ENCODE assay signal across 13 cellular contexts in the genomic region with DNA sequence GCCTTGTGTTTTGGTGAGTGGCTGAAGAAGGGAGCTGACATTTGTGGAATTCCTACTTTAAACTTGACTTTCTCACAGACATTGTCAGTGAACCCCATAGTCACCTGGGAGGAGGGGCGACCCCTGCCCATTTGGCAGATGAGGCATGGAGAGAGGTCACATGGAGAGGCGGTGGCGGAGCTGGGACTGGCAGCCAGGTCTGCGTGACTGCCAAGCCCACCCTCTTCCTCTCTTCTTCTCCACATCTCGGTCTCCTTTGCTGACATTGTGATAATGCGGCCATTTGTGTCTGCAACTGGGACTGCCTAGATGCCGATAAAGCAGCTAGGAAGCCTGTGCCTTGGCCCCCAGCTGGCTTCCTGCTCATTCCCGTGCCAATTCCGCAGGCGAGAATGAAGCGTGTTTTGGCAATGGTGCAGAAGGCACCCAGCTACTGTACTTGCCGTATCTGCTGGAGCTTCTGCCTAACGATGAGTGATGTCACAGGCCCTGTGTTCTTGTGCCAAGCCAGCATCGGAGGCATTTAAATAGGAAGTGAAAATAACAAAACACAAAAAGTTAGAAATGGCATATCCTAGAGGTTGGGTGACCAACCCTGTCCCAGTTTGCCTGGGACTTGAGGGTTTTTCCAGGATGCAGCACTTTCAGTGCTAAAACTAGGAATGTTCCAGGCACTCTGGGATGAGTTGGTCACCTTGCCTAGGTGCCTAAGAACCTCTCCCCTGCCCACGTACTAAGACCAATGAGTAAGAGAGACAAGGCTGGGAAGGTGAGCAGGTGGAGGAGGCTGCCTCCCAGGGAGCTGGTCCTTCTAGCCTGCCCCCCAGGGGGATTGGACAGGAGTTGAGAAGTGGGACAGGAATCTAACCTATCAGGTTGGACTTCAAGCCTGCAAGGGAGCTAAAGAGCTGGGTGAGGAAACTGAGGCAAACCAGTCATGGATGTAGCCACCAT. TPM values are rescaled to one million over a fixed set of nuclear protein-coding genes. Genes with fewer than 3 reads are reported as not detected.
DNase-seq lines count a peak whose midpoint lies in the region; ATAC-seq, FAIRE-seq and TF ChIP-seq lines count a peak whose summit lies in the region.
"Had no signal": no experiment of that assay in that cellular context is flagged by ENCODE, and none has a peak within 500 bp of the region (broad histone marks: within the 10 kb centered on the region; RNA-seq: fewer than 3 reads in every experiment).

No MANE protein-coding gene starts in this region.

- H4K20me1 ChIP-seq in endothelial cell of umbilical vein (replicated peaks; ENCODE audit: control insufficient read depth, extremely low read depth, insufficient read depth, low read length): no peaks in the 10 kb centered on the region
- no peaks in the 10 kb centered on the region for H4K20me1 ChIP-seq in GM23338 (replicated peaks; ENCODE audit: insufficient read depth)

- H3F3A ChIP-seq in GM23338 (replicated peaks; ENCODE audit: low read depth): 0 out of 2 replicates have a peak, but pooled peaks cover 3% of the 10 kb centered on the region

- H3K27ac ChIP-seq in endothelial cell of umbilical vein (ENCODE audit: insufficient read depth, low read depth, low read length) (no peak overlapping the region), GM23338 (ENCODE audit: low read depth) (no peak overlapping the region)
- H3K27ac ChIP-seq: gastrocnemius medialis had no signal

- no peaks in the 10 kb centered on the region for H3K9me3 Mint-ChIP-seq in GM23338
- H3K9me3 Mint-ChIP-seq: T-cell had no signal

- ATAC-seq in GM18498 (IDR thresholded peaks at IDR 0.05; ENCODE audit: unreplicated experiment) (peak; percentile 75), GM21529 (IDR thresholded peaks at IDR 0.05; ENCODE audit: unreplicated experiment) (no peak), GM23338 (no peak)
- ATAC-seq: gastrocnemius medialis, HCT116, T-cell had no signal

- H3K27me3 ChIP-seq in endothelial cell of umbilical vein (ENCODE audit: control insufficient read depth in 2 of 2, insufficient read depth in 2 of 2, low read length in 2 of 2) (peaks cover 10 to 12% of the 10 kb centered on the region in 2 experiments), GM23338 (ENCODE audit: insufficient read depth) (no peaks in the 10 kb centered on the region)
- H3K27me3 ChIP-seq: gastrocnemius medialis had no signal

- H3K4me1 ChIP-seq in endothelial cell of umbilical vein (ENCODE audit: control insufficient read depth, extremely low read depth, insufficient read depth, low read length) (peaks cover 19% of the 10 kb centered on the region), GM23338 (ENCODE audit: insufficient read depth) (no peaks in the 10 kb centered on the region)

- POLR2A ChIA-PET in endothelial cell of umbilical vein (lab: Charles Lee): interaction anchor here (0.5 kb wide), 1 partner anchor 125 kb away, joined by 9 read pairs; no protein-coding TSS in a partner anchor

- TF ChIP-seq CTCF in endothelial cell of umbilical vein (IDR thresholded peaks at IDR 0.05; ENCODE audit: extremely low read depth in 1 of 2, insufficient read depth in 1 of 2, low read depth in 1 of 2, low read length in 2 of 2) (no peak), GM23338 (conservative IDR thresholded peaks at IDR 0.05; ENCODE audit: low read depth in 2 of 2) (no peak)

- dilution Hi-C loops in endothelial cell of umbilical vein (cut with MboI; ENCODE audit: extremely low pct_ligation_motif_present, low sequenced_read_pairs): no loop called here

- H3K9me1 ChIP-seq in endothelial cell of umbilical vein (replicated peaks; ENCODE audit: control insufficient read depth, extremely low read depth, insufficient read depth, low read length): no peaks in the 10 kb centered on the region

- intact Hi-C loops in endothelial cell of umbilical vein (cut with micrococcal nuclease): no loop called here

- H3K36me3 Mint-ChIP-seq in GM23338 (ENCODE audit: low read depth): no peaks in the 10 kb centered on the region
- H3K36me3 Mint-ChIP-seq: T-cell had no signal

- H3K4me2 ChIP-seq in endothelial cell of umbilical vein (ENCODE audit: insufficient read depth, low read length) (no peak overlapping the region), GM23338 (no peak overlapping the region)

- peaks cover 6% of the 10 kb centered on the region; the same call in 1 of the 3 replicates for H3K4me1 Mint-ChIP-seq in GM23338

- CTCF ChIA-PET in endothelial cell of umbilical vein (lab: Charles Lee): interaction anchor here (0.8 to 3.8 kb wide), 6 partner anchors 11 to 52 kb away, joined by 3 to 18 read pairs (median 4); a partner anchor contains a TSS

- H3K36me3 ChIP-seq in endothelial cell of umbilical vein (ENCODE audit: control insufficient read depth in 2 of 2, extremely low read depth in 1 of 2, insufficient read depth in 2 of 2, low read length in 2 of 2) (no peaks in the 10 kb centered on the region), GM23338 (ENCODE audit: insufficient read depth) (no peaks in the 10 kb centered on the region)
- H3K36me3 ChIP-seq: gastrocnemius medialis had no signal

- no peak overlapping the region for H3K4me3 Mint-ChIP-seq in GM23338
- H3K4me3 Mint-ChIP-seq: T-cell had no signal

- FAIRE-seq in endothelial cell of umbilical vein (lab: Jason Lieb, UNC) (peak; percentile 52), urothelium cell line (lab: Jason Lieb, UNC) (no peak)

- no peak for TF ChIP-seq POLR2A in endothelial cell of umbilical vein (IDR thresholded peaks at IDR 0.05; ENCODE audit: low read depth, low read length)

- H3K27me3 Mint-ChIP-seq in GM23338 (ENCODE audit: insufficient read depth, low read depth, poor library complexity): peaks cover 5% of the 10 kb centered on the region

- BruUV-seq in endothelial cell of umbilical vein (replicated peaks; lab: Mats Ljungman, UMichigan): no TSS peak

- H2AFZ ChIP-seq in endothelial cell of umbilical vein (ENCODE audit: low read depth, low read length) (peak overlapping the region; percentile 38), GM23338 (no peak overlapping the region)

- no peak overlapping the region for H3K27ac Mint-ChIP-seq in GM23338
- H3K27ac Mint-ChIP-seq: T-cell had no signal

- H3K9ac ChIP-seq in endothelial cell of umbilical vein (replicated peaks; ENCODE audit: extremely low read depth, insufficient read depth, low read length): no peak overlapping the region

- H3K79me2 ChIP-seq in endothelial cell of umbilical vein (ENCODE audit: control insufficient read depth, insufficient read depth, low read length) (no peaks in the 10 kb centered on the region), GM23338 (replicated peaks; ENCODE audit: insufficient read depth) (no peaks in the 10 kb centered on the region)

- no peaks in the 10 kb centered on the region for H3K9me2 ChIP-seq in GM23338 (ENCODE audit: insufficient read depth)

- H3K4me3 ChIP-seq in endothelial cell of umbilical vein (replicated peaks in 1 of 3; ENCODE audit: insufficient read depth in 1 of 3, low read depth in 1 of 3, low read length in 3 of 3) (no peak overlapping the region), GM23338 (no peak overlapping the region)
- H3K4me3 ChIP-seq: gastrocnemius medialis had no signal

- H3K9me3 ChIP-seq in endothelial cell of umbilical vein (replicated peaks; ENCODE audit: control insufficient read depth, insufficient read depth, low read length): no peaks in the 10 kb centered on the region
- H3K9me3 ChIP-seq: gastrocnemius medialis had no signal

- peak; percentile 59 for DNase-seq in NCI-H1694 treated with DMSO at 0.1 percent for 48 hours (lab: John Stamatoyannopoulos, UW)
- peak; percentile 63 for DNase-seq in endothelial cell of umbilical vein (ENCODE audit: low read depth, low spot score)
- peak; percentile 18 for DNase-seq in putamen (ENCODE audit: low spot score)
- no peak for DNase-seq in urothelium cell line (ENCODE audit: low spot score)
- DNase-seq in GM23338 (ENCODE audit: low spot score): no peak
- DNase-seq in HuH-7 (ENCODE audit: low spot score): no peak
- DNase-seq: GDM1, Kasumi-1 had no signal

TF ChIP-seq in GM23338, 12 proteins besides CTCF, POLR2A, EP300 and RAD21 (continues in another document):
- no peak for TF ChIP-seq EZH2phosphoT487 (IDR thresholded peaks at IDR 0.05; ENCODE audit: unreplicated experiment)

RNA-seq across cellular contexts. Expression of a gene that starts 23.6 kb away (rescaled TPM):
- 0.32 and 1.1 TPM in 2 replicates for total RNA-seq in endothelial cell of umbilical vein
- 0.81 and 0.92 TPM in 2 replicates for polyA plus RNA-seq in endothelial cell of umbilical vein
- 0.30 and 0.42 TPM in 2 replicates for polyA plus RNA-seq in endothelial cell of umbilical vein (2011; cell fraction: cytosol; rRNA removed)
- polyA plus RNA-seq in endothelial cell of umbilical vein (2011; cell fraction: nucleus; rRNA removed): 0.37 and 0.49 TPM in 2 replicates
- polyA plus RNA-seq in endothelial cell of umbilical vein (2012): 0.25 and 0.75 TPM in 2 replicates
- polyA minus RNA-seq in endothelial cell of umbilical vein: 0.44 and 0.55 TPM in 2 replicates
- polyA minus RNA-seq in endothelial cell of umbilical vein (2011; cell fraction: cytosol; rRNA and poly(A)+ RNA removed): 3.0 TPM
- polyA minus RNA-seq in endothelial cell of umbilical vein (2011; cell fraction: nucleus; rRNA and poly(A)+ RNA removed): 0.10 and 0.29 TPM in 2 replicates
- 6.4 and 6.7 TPM in 2 replicates for total RNA-seq in GM23338 (2014; rRNA removed; shearing (Covaris generic))
- 1.1 TPM in 2 replicates for polyA plus RNA-seq in GM23338 (2016; fragmentation: Nextera tagmentation; extraction: Ambion mirVana)

RNA-seq across cellular contexts. Expression of a gene that starts 29.5 kb away (rescaled TPM):
- total RNA-seq in endothelial cell of umbilical vein: 0.32 and 1.2 TPM in 2 replicates
- 0.13 and 0.17 TPM in 2 replicates for polyA plus RNA-seq in endothelial cell of umbilical vein
- polyA plus RNA-seq in endothelial cell of umbilical vein (2011; cell fraction: cytosol; rRNA removed): 0.06 and 0.07 TPM in 2 replicates
- 0.66 and 0.91 TPM in 2 replicates for polyA plus RNA-seq in endothelial cell of umbilical vein (2011; cell fraction: nucleus; rRNA removed)
- 0.22 and 0.24 TPM in 2 replicates for polyA plus RNA-seq in endothelial cell of umbilical vein (2012)
- polyA minus RNA-seq in endothelial cell of umbilical vein: 1.6 and 3.2 TPM in 2 replicates
- 3.4 TPM for polyA minus RNA-seq in endothelial cell of umbilical vein (2011; cell fraction: cytosol; rRNA and poly(A)+ RNA removed)
- 0.91 and 1.3 TPM in 2 replicates for polyA minus RNA-seq in endothelial cell of umbilical vein (2011; cell fraction: nucleus; rRNA and poly(A)+ RNA removed)
- 125 and 139 TPM in 2 replicates for total RNA-seq in GM23338 (2014; rRNA removed; shearing (Covaris generic))
- polyA plus RNA-seq in GM23338 (2016; fragmentation: Nextera tagmentation; extraction: Ambion mirVana): 40.9 and 44.2 TPM in 2 replicates

RNA-seq across cellular contexts. Expression of a gene that starts 52.7 kb away (rescaled TPM):
- not detected in 2 replicates for total RNA-seq in endothelial cell of umbilical vein
- not detected in 2 replicates for polyA plus RNA-seq in endothelial cell of umbilical vein
- polyA plus RNA-seq in endothelial cell of umbilical vein (2011; cell fraction: cytosol; rRNA removed): not detected in 2 replicates
- not detected in 2 replicates for polyA plus RNA-seq in endothelial cell of umbilical vein (2011; cell fraction: nucleus; rRNA removed)
- polyA plus RNA-seq in endothelial cell of umbilical vein (2012): not detected in 2 replicates
- polyA minus RNA-seq in endothelial cell of umbilical vein: not detected in 2 replicates
- polyA minus RNA-seq in endothelial cell of umbilical vein (2011; cell fraction: cytosol; rRNA and poly(A)+ RNA removed): not detected
- not detected in 2 replicates for polyA minus RNA-seq in endothelial cell of umbilical vein (2011; cell fraction: nucleus; rRNA and poly(A)+ RNA removed)
- not detected in 2 replicates for total RNA-seq in GM23338 (2014; rRNA removed; shearing (Covaris generic))
- not detected in 2 replicates for polyA plus RNA-seq in GM23338 (2016; fragmentation: Nextera tagmentation; extraction: Ambion mirVana)
- total RNA-seq: gastrocnemius medialis, T-cell had no signal

Comparison
In these comparisons a context has a peak if more than half of its experiments do, and no peak if none do; other contexts are left out.
1. DNase-seq: peak in NCI-H1694 treated with DMSO at 0.1 percent for 48 hours (single experiment), endothelial cell of umbilical vein (single experiment) and putamen (single experiment); none in urothelium cell line (single experiment), GM23338 (single experiment) and HuH-7 (single experiment).
2. RNA of a gene that starts 29.5 kb away (total RNA-seq): 125 to 139 TPM in GM23338; 0.32 to 1.2 TPM in endothelial cell of umbilical vein; every median in the first group is over 10 times any median in the second.